8 cellular contexts compared by ENCODE assay signal in the genomic region with DNA sequence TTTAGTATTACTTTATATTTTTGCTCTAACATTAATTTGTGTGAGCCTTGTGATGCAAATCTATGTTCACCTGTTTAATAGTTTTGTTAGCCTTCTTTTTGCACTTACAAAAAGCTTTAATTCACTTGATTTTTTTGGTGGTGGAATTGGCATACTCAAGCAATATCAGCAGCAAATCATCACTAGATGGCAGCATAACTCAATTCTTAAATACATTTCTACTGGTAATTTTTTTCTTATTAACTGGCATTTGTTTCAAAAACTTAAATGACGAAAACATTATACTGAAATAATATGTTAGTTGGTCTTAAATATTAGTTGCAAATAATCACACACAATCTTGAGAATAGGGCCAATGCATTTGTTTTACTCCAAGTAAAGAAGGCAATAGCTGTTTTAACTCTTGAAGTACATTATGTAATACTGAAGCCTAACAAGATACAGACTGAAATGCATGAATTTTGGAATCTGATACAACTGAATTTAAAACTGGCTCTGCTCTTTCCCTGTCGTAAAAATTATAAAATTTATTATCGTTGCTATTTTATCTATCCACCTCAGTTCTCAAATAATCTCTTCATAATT.
DNase-seq lines count a peak whose midpoint lies in the region; ATAC-seq, FAIRE-seq and TF ChIP-seq lines count a peak whose summit lies in the region.

No MANE protein-coding gene starts in this region.

- no peaks in the 10 kb centered on the region for H3K27me3 ChIP-seq in NT2/D1 (ENCODE audit: insufficient read depth, insufficient read length)
- H3K27me3 ChIP-seq in endothelial cell of umbilical vein (ENCODE audit: control insufficient read depth in 2 of 2, insufficient read depth in 2 of 2, low read length in 2 of 2), result peaks cover 1 to 2% of the 10 kb centered on the region in 2 experiments
- H3K27me3 ChIP-seq in parathyroid adenoma (ENCODE audit: control insufficient read depth, insufficient read depth, low read length), result no peaks in the 10 kb centered on the region

- no peak overlapping the region for H3K9ac ChIP-seq in NT2/D1 (ENCODE audit: insufficient read length, low read depth)
- H3K9ac ChIP-seq in endothelial cell of umbilical vein (replicated peaks; ENCODE audit: extremely low read depth, insufficient read depth, low read length), result no peak overlapping the region
- H3K9ac ChIP-seq in parathyroid adenoma, result no peak overlapping the region

- no peaks in the 10 kb centered on the region for H3K36me3 ChIP-seq in NT2/D1 (ENCODE audit: insufficient read depth, insufficient read length, low read length)
- H3K36me3 ChIP-seq in endothelial cell of umbilical vein (ENCODE audit: control insufficient read depth in 2 of 2, extremely low read depth in 1 of 2, insufficient read depth in 2 of 2, low read length in 2 of 2), result no peaks in the 10 kb centered on the region
- no peaks in the 10 kb centered on the region for H3K36me3 ChIP-seq in parathyroid adenoma (ENCODE audit: control insufficient read depth, insufficient read depth, low read length)

- TF ChIP-seq CTCF in endothelial cell of umbilical vein (IDR thresholded peaks at IDR 0.05; ENCODE audit: extremely low read depth in 1 of 2, insufficient read depth in 1 of 2, low read depth in 1 of 2, low read length in 2 of 2), result peak; percentile 35 to 37
- peak; percentile 16 for TF ChIP-seq CTCF in parathyroid adenoma (IDR thresholded peaks at IDR 0.05)

- peak; percentile 66 for FAIRE-seq in endothelial cell of umbilical vein (lab: Jason Lieb, UNC)

- peak; percentile 55 for ATAC-seq in HG03432 (IDR thresholded peaks at IDR 0.05; ENCODE audit: unreplicated experiment)
- no peak for ATAC-seq in activated T-cell treated with anti-CD3 and anti-CD28 coated beads, Interleukin-2, amount 50 U/mL, for 72 hours (replicated peaks in 1 of 2)

- TF ChIP-seq POLR2A in endothelial cell of umbilical vein (IDR thresholded peaks at IDR 0.05; ENCODE audit: low read depth, low read length), result no peak

- no peak overlapping the region for H3K27ac Mint-ChIP-seq in activated T-cell treated with anti-CD3 and anti-CD28 coated beads, Interleukin-2, amount 50 U/mL, for 72 hours

- H3K27me3 Mint-ChIP-seq in activated T-cell treated with anti-CD3 and anti-CD28 coated beads, Interleukin-2, amount 50 U/mL, for 72 hours (ENCODE audit: low read depth), result peaks cover 5% of the 10 kb centered on the region

- H3K4me2 ChIP-seq in endothelial cell of umbilical vein (ENCODE audit: insufficient read depth, low read length), result no peak overlapping the region
- H3K4me2 ChIP-seq in parathyroid adenoma (ENCODE audit: low read length), result no peak overlapping the region

- H3K4me1 Mint-ChIP-seq in activated T-cell treated with anti-CD3 and anti-CD28 coated beads, Interleukin-2, amount 50 U/mL, for 72 hours (ENCODE audit: low read depth), result no peaks in the 10 kb centered on the region

- H3K9me3 ChIP-seq in NT2/D1 (ENCODE audit: insufficient read depth, low read length), result peaks cover 15% of the 10 kb centered on the region; the same call in 1 of the 2 replicates
- H3K9me3 ChIP-seq in endothelial cell of umbilical vein (replicated peaks; ENCODE audit: control insufficient read depth, insufficient read depth, low read length), result no peaks in the 10 kb centered on the region
- no peaks in the 10 kb centered on the region for H3K9me3 ChIP-seq in parathyroid adenoma (ENCODE audit: control insufficient read depth, low read length)

- H3K4me3 Mint-ChIP-seq in activated T-cell treated with anti-CD3 and anti-CD28 coated beads, Interleukin-2, amount 50 U/mL, for 72 hours, result no peak overlapping the region

- BruUV-seq in endothelial cell of umbilical vein (replicated peaks; lab: Mats Ljungman, UMichigan), result no TSS peak

- dilution Hi-C loops in endothelial cell of umbilical vein (cut with MboI; ENCODE audit: extremely low pct_ligation_motif_present, low sequenced_read_pairs), result no loop called here

- no peaks in the 10 kb centered on the region for H3K9me1 ChIP-seq in endothelial cell of umbilical vein (replicated peaks; ENCODE audit: control insufficient read depth, extremely low read depth, insufficient read depth, low read length)

- H3K9me3 Mint-ChIP-seq in activated T-cell treated with anti-CD3 and anti-CD28 coated beads, Interleukin-2, amount 50 U/mL, for 72 hours, result peaks cover 0 to 4% of the 10 kb centered on the region in 2 donors

- no peaks in the 10 kb centered on the region for H3K4me1 ChIP-seq in NT2/D1 (ENCODE audit: insufficient read depth, insufficient read length)
- H3K4me1 ChIP-seq in endothelial cell of umbilical vein (ENCODE audit: control insufficient read depth, extremely low read depth, insufficient read depth, low read length), result no peaks in the 10 kb centered on the region
- no peaks in the 10 kb centered on the region for H3K4me1 ChIP-seq in parathyroid adenoma

- H3K79me2 ChIP-seq in endothelial cell of umbilical vein (ENCODE audit: control insufficient read depth, insufficient read depth, low read length) (no peaks in the 10 kb centered on the region), parathyroid adenoma (no peaks in the 10 kb centered on the region)

- POLR2A ChIA-PET in endothelial cell of umbilical vein (lab: Charles Lee), result no interaction called here

- CTCF ChIA-PET in endothelial cell of umbilical vein (lab: Charles Lee), result interaction anchor here (0.6 to 3.5 kb wide), 29 partner anchors 9 to 818 kb away, joined by 3 to 31 read pairs (median 4); a partner anchor contains a TSS

- H2AFZ ChIP-seq in endothelial cell of umbilical vein (ENCODE audit: low read depth, low read length) (no peak overlapping the region), parathyroid adenoma (no peak overlapping the region)

- H4K20me1 ChIP-seq in endothelial cell of umbilical vein (replicated peaks; ENCODE audit: control insufficient read depth, extremely low read depth, insufficient read depth, low read length), result no peaks in the 10 kb centered on the region

- in situ Hi-C loops in G401 (cut with HindIII; ENCODE audit: low sequenced_read_pairs), result no loop called here

- DNase-seq in G401 (ENCODE audit: low spot score) (peak; percentile 55), NT2/D1 (ENCODE audit: low read depth, low spot score) (peak; percentile 30), endothelial cell of umbilical vein (ENCODE audit: low read depth, low spot score) (peak; percentile 49), DMS79 (lab: John Stamatoyannopoulos, UW) (no peak), HuH-7 (ENCODE audit: low spot score) (no peak)
- DNase-seq in activated T-cell treated with anti-CD3 and anti-CD28 coated beads, Interleukin-2, amount 50 U/mL, for 72 hours, result no peak

- H3K4me3 ChIP-seq in NT2/D1 (ENCODE audit: insufficient read length, low read depth), result no peak overlapping the region
- no peak overlapping the region for H3K4me3 ChIP-seq in endothelial cell of umbilical vein (replicated peaks in 1 of 3; ENCODE audit: insufficient read depth in 1 of 3, low read depth in 1 of 3, low read length in 3 of 3)
- no peak overlapping the region for H3K4me3 ChIP-seq in parathyroid adenoma (ENCODE audit: low read depth, low read length)

- no peaks in the 10 kb centered on the region for H3K36me3 Mint-ChIP-seq in activated T-cell treated with anti-CD3 and anti-CD28 coated beads, Interleukin-2, amount 50 U/mL, for 72 hours (ENCODE audit: insufficient read depth in 2 of 2)

- H3K27ac ChIP-seq in endothelial cell of umbilical vein (ENCODE audit: insufficient read depth, low read depth, low read length) (no peak overlapping the region), parathyroid adenoma (no peak overlapping the region)

- intact Hi-C loops in endothelial cell of umbilical vein (cut with micrococcal nuclease), result loop anchor here (1.0 to 5.0 kb wide), 4 partner anchors 113 to 798 kb away; no protein-coding TSS in a partner anchor

TF ChIP-seq in endothelial cell of umbilical vein, 7 proteins besides CTCF, POLR2A, EP300 and RAD21:
- no peak for TF ChIP-seq MYC (IDR thresholded peaks at IDR 0.05; ENCODE audit: low read depth, low read length)
- TF ChIP-seq, protein P1, sequence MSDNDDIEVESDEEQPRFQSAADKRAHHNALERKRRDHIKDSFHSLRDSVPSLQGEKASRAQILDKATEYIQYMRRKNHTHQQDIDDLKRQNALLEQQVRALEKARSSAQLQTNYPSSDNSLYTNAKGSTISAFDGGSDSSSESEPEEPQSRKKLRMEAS (IDR thresholded peaks at IDR 0.05; ENCODE audit: insufficient read depth, insufficient read length), result no peak
- TF ChIP-seq EZH2 (IDR thresholded peaks at IDR 0.05; ENCODE audit: borderline replicate concordance, low read depth, low read length, severe bottlenecking), result no peak
- no peak for TF ChIP-seq POLR2AphosphoS5 (IDR thresholded peaks at IDR 0.05; ENCODE audit: insufficient read depth, low read depth, low read length)
- no peak for TF ChIP-seq FOS (IDR thresholded peaks at IDR 0.05; ENCODE audit: borderline replicate concordance, insufficient read depth, low read length)
- no peak for TF ChIP-seq JUN (IDR thresholded peaks at IDR 0.05; ENCODE audit: borderline replicate concordance, insufficient read depth, insufficient read length, low read depth)
- TF ChIP-seq GATA2 (IDR thresholded peaks at IDR 0.05; ENCODE audit: insufficient read depth, insufficient read length, low read depth, low read length), result no peak
TF ChIP-seq in endothelial cell of umbilical vein: peak in this region for 0.

Comparison
In these comparisons a context has a peak if more than half of its experiments do, and no peak if none do; other contexts are left out.
1. DNase-seq: peak in G401 (single experiment), NT2/D1 (single experiment) and endothelial cell of umbilical vein (single experiment); none in DMS79 (single experiment), HuH-7 (single experiment) and activated T-cell treated with anti-CD3 and anti-CD28 coated beads, Interleukin-2, amount 50 U/mL, for 72 hours (0 of 2).